ENCODE assay signal across 8 cellular contexts in genomic region chr12:120234643-120235368, GRCh38. TPM values are rescaled to one million over a fixed set of nuclear protein-coding genes. Genes with fewer than 3 reads are reported as not detected.
DNase-seq lines count a peak whose midpoint lies in the region; ATAC-seq lines count a peak whose summit lies in the region.

No MANE protein-coding gene starts in this region.

- no peak overlapping the region for H3K4me3 Mint-ChIP-seq in CD4-positive, CD25-positive, alpha-beta regulatory T cell

- H3K27me3 ChIP-seq in CD4-positive, CD25-positive, alpha-beta regulatory T cell (ENCODE audit: control insufficient read depth, insufficient read depth, low read length): no peaks in the 10 kb centered on the region

- DNase-seq in CD4-positive, CD25-positive, alpha-beta regulatory T cell: no peak
- DNase-seq in HS-5 (ENCODE audit: low read depth) (peak; percentile 95), SK-MEL-5 (ENCODE audit: low read depth, low spot score) (peak; percentile 62), myocyte (ENCODE audit: low read depth) (peak; percentile 99), GM19240 (ENCODE audit: insufficient read length, low spot score) (no peak)

- H3K36me3 ChIP-seq in CD4-positive, CD25-positive, alpha-beta regulatory T cell (ENCODE audit: control insufficient read depth, insufficient read depth, low read length): peaks cover 5% of the 10 kb centered on the region

- H3K27ac Mint-ChIP-seq in CD4-positive, CD25-positive, alpha-beta regulatory T cell: peak overlapping the region in 2 of 3 donors; percentile 90 to 91

- no peak for ATAC-seq in CD4-positive, CD25-positive, alpha-beta regulatory T cell (ENCODE audit: low read depth in 2 of 2)
- ATAC-seq in esophagus mucosa (peak; percentile 69), HG02678 (IDR thresholded peaks at IDR 0.05; ENCODE audit: unreplicated experiment) (no peak), HG02763 (IDR thresholded peaks at IDR 0.05; ENCODE audit: unreplicated experiment) (no peak)

- H3K4me1 Mint-ChIP-seq in CD4-positive, CD25-positive, alpha-beta regulatory T cell: peaks cover 29 to 88% (median 44%) of the 10 kb centered on the region in 4 donors

- peaks cover 89% of the 10 kb centered on the region for H3K4me1 ChIP-seq in CD4-positive, CD25-positive, alpha-beta regulatory T cell (ENCODE audit: control insufficient read depth, insufficient read depth, low read length, poor library complexity, severe bottlenecking)

- H3K27ac ChIP-seq in CD4-positive, CD25-positive, alpha-beta regulatory T cell (ENCODE audit: insufficient read depth, low read length, poor library complexity, severe bottlenecking): peak overlapping the region; percentile 47

- in situ Hi-C loops in SK-MEL-5 (cut with HindIII; ENCODE audit: low pct_unique_long_range_greater_than_20kb, low sequenced_read_pairs): no loop called here

- no peaks in the 10 kb centered on the region for H3K36me3 Mint-ChIP-seq in CD4-positive, CD25-positive, alpha-beta regulatory T cell

- H3K27me3 Mint-ChIP-seq in CD4-positive, CD25-positive, alpha-beta regulatory T cell: no peaks in the 10 kb centered on the region

- no peaks in the 10 kb centered on the region for H3K9me3 ChIP-seq in CD4-positive, CD25-positive, alpha-beta regulatory T cell (ENCODE audit: control insufficient read depth in 2 of 2, low read length in 2 of 2)

- H3K4me3 ChIP-seq in CD4-positive, CD25-positive, alpha-beta regulatory T cell (ENCODE audit: low read depth, low read length): no peak overlapping the region

- H3K9me3 Mint-ChIP-seq in CD4-positive, CD25-positive, alpha-beta regulatory T cell: no peaks in the 10 kb centered on the region

RNA-seq across cellular contexts. Expression of gene PXN, which starts 30.7 kb away (rescaled TPM):
- 205 TPM for total RNA-seq in CD4-positive, CD25-positive, alpha-beta regulatory T cell
- 10 to 100 TPM; 64.3 to 89.5 (median 73.5) TPM for polyA plus RNA-seq in CD4-positive, CD25-positive, alpha-beta regulatory T cell
- total RNA-seq in SK-MEL-5 (2014; rRNA removed; shearing (Covaris generic)): 22.0 and 26.1 TPM in 2 replicates
- 131 and 166 TPM in 2 replicates for polyA plus RNA-seq in SK-MEL-5 (2015; cell fraction: cytosol; rRNA removed)
- 73.5 and 84.3 TPM in 2 replicates for polyA plus RNA-seq in SK-MEL-5 (2015; cell fraction: nucleus; rRNA removed)
- total RNA-seq in esophagus mucosa (23.6 TPM), myocyte (98.8 and 128 TPM in 2 replicates)
- polyA plus RNA-seq in myocyte (2012): 226 TPM

RNA-seq across cellular contexts. Expression of gene RPLP0, which starts 33.9 kb away (rescaled TPM):
- 1,127 TPM for total RNA-seq in CD4-positive, CD25-positive, alpha-beta regulatory T cell
- polyA plus RNA-seq in CD4-positive, CD25-positive, alpha-beta regulatory T cell: 1,000 to 10,000 TPM in 3 of 4 donors, 100 to 1,000 TPM in 1; 998 to 1,871 (median 1,438) TPM
- total RNA-seq in SK-MEL-5 (2014; rRNA removed; shearing (Covaris generic)): 4,623 and 4,698 TPM in 2 replicates
- 4,195 and 4,230 TPM in 2 replicates for polyA plus RNA-seq in SK-MEL-5 (2015; cell fraction: cytosol; rRNA removed)
- 2,055 and 2,138 TPM in 2 replicates for polyA plus RNA-seq in SK-MEL-5 (2015; cell fraction: nucleus; rRNA removed)
- total RNA-seq in esophagus mucosa (3,286 TPM), myocyte (2,822 and 3,245 TPM in 2 replicates)
- polyA plus RNA-seq in myocyte (2012): 2,280 TPM

RNA-seq across cellular contexts. Expression of gene GCN1, which starts 40.3 kb away (rescaled TPM):
- total RNA-seq in CD4-positive, CD25-positive, alpha-beta regulatory T cell: 115 TPM
- polyA plus RNA-seq in CD4-positive, CD25-positive, alpha-beta regulatory T cell: 10 to 100 TPM; 17.0 to 27.5 (median 20.9) TPM
- 46.4 and 66.2 TPM in 2 replicates for total RNA-seq in SK-MEL-5 (2014; rRNA removed; shearing (Covaris generic))
- 55.2 and 66.5 TPM in 2 replicates for polyA plus RNA-seq in SK-MEL-5 (2015; cell fraction: cytosol; rRNA removed)
- polyA plus RNA-seq in SK-MEL-5 (2015; cell fraction: nucleus; rRNA removed): 255 and 603 TPM in 2 replicates
- total RNA-seq in esophagus mucosa (65.0 TPM), myocyte (59.2 and 61.9 TPM in 2 replicates)
- polyA plus RNA-seq in myocyte (2012): 54.0 TPM

RNA-seq across cellular contexts. Expression of gene RNU4-2, which starts 56.9 kb away (rescaled TPM):
- 12,754 TPM for total RNA-seq in CD4-positive, CD25-positive, alpha-beta regulatory T cell
- polyA plus RNA-seq in CD4-positive, CD25-positive, alpha-beta regulatory T cell: 100 to 1,000 TPM in 1 of 4 donors, 10 to 100 TPM in 1, not detected in 2; 49.3 to 132 TPM
- total RNA-seq in SK-MEL-5 (2014; rRNA removed; shearing (Covaris generic)): under 0.01 TPM in 2 replicates
- not detected in 2 replicates for polyA plus RNA-seq in SK-MEL-5 (2015; cell fraction: cytosol; rRNA removed)
- not detected in 2 replicates for polyA plus RNA-seq in SK-MEL-5 (2015; cell fraction: nucleus; rRNA removed)
- total RNA-seq in esophagus mucosa: 53,824 TPM
- total RNA-seq in myocyte: not detected in 2 replicates
- 45.7 TPM for polyA plus RNA-seq in myocyte (2012)

RNA-seq across cellular contexts. Expression of gene RNU4-1, which starts 58.2 kb away (rescaled TPM):
- total RNA-seq in CD4-positive, CD25-positive, alpha-beta regulatory T cell: 1,793 TPM
- not detected for polyA plus RNA-seq in CD4-positive, CD25-positive, alpha-beta regulatory T cell
- total RNA-seq in SK-MEL-5 (2014; rRNA removed; shearing (Covaris generic)): not detected in 2 replicates
- polyA plus RNA-seq in SK-MEL-5 (2015; cell fraction: cytosol; rRNA removed): not detected in 2 replicates
- not detected in 2 replicates for polyA plus RNA-seq in SK-MEL-5 (2015; cell fraction: nucleus; rRNA removed)
- total RNA-seq in esophagus mucosa (20,765 TPM), myocyte (not detected in 2 replicates)
- polyA plus RNA-seq in myocyte (2012): not detected

Comparison
In these comparisons a context has a peak if more than half of its experiments do, and no peak if none do; other contexts are left out.
1. DNase-seq: peak in HS-5 (single experiment), SK-MEL-5 (single experiment) and myocyte (single experiment); none in CD4-positive, CD25-positive, alpha-beta regulatory T cell (0 of 3) and GM19240 (single experiment).